ENCODE assay signal across 12 cellular contexts in genomic region chr21:45224189-45224938, GRCh38.
DNase-seq lines count a peak whose midpoint lies in the region; ATAC-seq and TF ChIP-seq lines count a peak whose summit lies in the region.
"Had no signal": no experiment of that assay in that cellular context is flagged by ENCODE, and none has a peak within 500 bp of the region (broad histone marks: within the 10 kb centered on the region; RNA-seq: fewer than 3 reads in every experiment).

No MANE protein-coding gene starts in this region.

- intact Hi-C loops in activated CD8-positive, alpha-beta T cell treated with anti-CD3 and anti-CD28 coated beads for 36 hours (cut with micrococcal nuclease): no loop called here

- H3K4me1 Mint-ChIP-seq in activated CD8-positive, alpha-beta T cell treated with anti-CD3 and anti-CD28 coated beads for 36 hours (ENCODE audit: low read depth): peaks cover 41% of the 10 kb centered on the region
- no peaks in the 10 kb centered on the region for H3K4me1 Mint-ChIP-seq in nephron progenitor cell

- peak; percentile 29 for ATAC-seq in activated CD8-positive, alpha-beta T cell treated with anti-CD3 and anti-CD28 coated beads for 36 hours

- no peaks in the 10 kb centered on the region for H3K27me3 Mint-ChIP-seq in activated CD8-positive, alpha-beta T cell treated with anti-CD3 and anti-CD28 coated beads for 36 hours
- H3K27me3 Mint-ChIP-seq in nephron progenitor cell (ENCODE audit: low read depth, poor library complexity): peaks cover 13% of the 10 kb centered on the region

- POLR2A ChIA-PET in activated CD8-positive, alpha-beta T cell treated with anti-CD3 and anti-CD28 coated beads for 36 hours (lab: Charles Lee): no interaction called here

- peak; percentile 32 for DNase-seq in stimulated activated CD4-positive, alpha-beta T cell treated with anti-CD3 and anti-CD28 coated beads, Interleukin-15, amount 100 ng/mL, for 24 hours
- DNase-seq in stimulated activated CD4-positive, alpha-beta T cell treated with anti-CD3 and anti-CD28 coated beads, Interleukin-2, amount 100 ng/mL, for 48 hours: no peak
- DNase-seq in activated CD8-positive, alpha-beta T cell treated with anti-CD3 and anti-CD28 coated beads for 36 hours: peak; percentile 39
- peak; percentile 9 for DNase-seq in fibroblast of the aortic adventitia (ENCODE audit: low read depth)
- DNase-seq in nephron progenitor cell: no peak
- no peak for DNase-seq in GM20000 (ENCODE audit: low spot score)
- DNase-seq in iPS-NIHi7 (ENCODE audit: extremely low spot score): no peak
- DNase-seq in LoVo (ENCODE audit: low spot score): no peak
- DNase-seq: hippocampal formation had no signal

- peak overlapping the region; percentile 30 for H3K27ac Mint-ChIP-seq in activated CD8-positive, alpha-beta T cell treated with anti-CD3 and anti-CD28 coated beads for 36 hours
- no peak overlapping the region for H3K27ac Mint-ChIP-seq in nephron progenitor cell

- H3K4me3 ChIP-seq in fibroblast of the aortic adventitia (ENCODE audit: low read depth, low read length): no peak overlapping the region
- H3K4me3 ChIP-seq: BLaER1, dorsolateral prefrontal cortex, smooth muscle cell had no signal

- H3K9me3 Mint-ChIP-seq in activated CD8-positive, alpha-beta T cell treated with anti-CD3 and anti-CD28 coated beads for 36 hours: no peaks in the 10 kb centered on the region
- no peaks in the 10 kb centered on the region for H3K9me3 Mint-ChIP-seq in nephron progenitor cell

- H3K4me3 Mint-ChIP-seq in activated CD8-positive, alpha-beta T cell treated with anti-CD3 and anti-CD28 coated beads for 36 hours: no peak overlapping the region
- H3K4me3 Mint-ChIP-seq in nephron progenitor cell: no peak overlapping the region

- CTCF ChIA-PET in activated CD8-positive, alpha-beta T cell treated with anti-CD3 and anti-CD28 coated beads for 36 hours (lab: Charles Lee): interaction anchor here (0.7 to 1.1 kb wide), 2 partner anchors 12 to 56 kb away, joined by 3 read pairs; no protein-coding TSS in a partner anchor

- H3K36me3 Mint-ChIP-seq in activated CD8-positive, alpha-beta T cell treated with anti-CD3 and anti-CD28 coated beads for 36 hours (ENCODE audit: low read depth): peaks cover 3% of the 10 kb centered on the region
- H3K36me3 Mint-ChIP-seq in nephron progenitor cell (ENCODE audit: low read depth): peaks cover 7% of the 10 kb centered on the region

- no peak for TF ChIP-seq CTCF in activated CD8-positive, alpha-beta T cell treated with anti-CD3 and anti-CD28 coated beads for 36 hours (IDR thresholded peaks at IDR 0.05)
- TF ChIP-seq CTCF in fibroblast of the aortic adventitia (IDR thresholded peaks at IDR 0.05; ENCODE audit: insufficient read depth, low read length) (no peak), nephron progenitor cell (IDR thresholded peaks at IDR 0.05) (no peak), GM20000 (IDR thresholded peaks at IDR 0.05; ENCODE audit: extremely low read depth, missing control alignments) (no peak)

Comparison
In these comparisons a context has a peak if more than half of its experiments do, and no peak if none do; other contexts are left out.
1. DNase-seq: peak in stimulated activated CD4-positive, alpha-beta T cell treated with anti-CD3 and anti-CD28 coated beads, Interleukin-15, amount 100 ng/mL, for 24 hours (single experiment), activated CD8-positive, alpha-beta T cell treated with anti-CD3 and anti-CD28 coated beads for 36 hours (single experiment) and fibroblast of the aortic adventitia (single experiment); none in stimulated activated CD4-positive, alpha-beta T cell treated with anti-CD3 and anti-CD28 coated beads, Interleukin-2, amount 100 ng/mL, for 48 hours (0 of 2), nephron progenitor cell (single experiment), GM20000 (single experiment), iPS-NIHi7 (single experiment) and LoVo (single experiment).